ENCODE assay signal across 13 cellular contexts in genomic region chr5:116453920-116454319, GRCh38.
DNase-seq lines count a peak whose midpoint lies in the region; ATAC-seq, FAIRE-seq and TF ChIP-seq lines count a peak whose summit lies in the region.
"Had no signal": no experiment of that assay in that cellular context is flagged by ENCODE, and none has a peak within 500 bp of the region (broad histone marks: within the 10 kb centered on the region; RNA-seq: fewer than 3 reads in every experiment).

No MANE protein-coding gene starts in this region.

- DNase-seq in heart right ventricle = no peak
- DNase-seq in right atrium auricular region (ENCODE audit: low spot score) = no peak
- peak; percentile 37 to 71 for DNase-seq in SJCRH30
- peak; percentile 29 for DNase-seq in kidney glomerular epithelial cell (lab: John Stamatoyannopoulos, UW)
- peak; percentile 57 for DNase-seq in urothelium cell line (ENCODE audit: low spot score)
- no peak for DNase-seq in stimulated activated CD4-positive, alpha-beta T cell treated with anti-CD3 and anti-CD28 coated beads, Interleukin-1b, Interleukin-23, amount 100 ng/mL, for 48 hours
- DNase-seq in G401 (ENCODE audit: low spot score) = no peak
- DNase-seq: NCI-H1930; stimulated activated CD4-positive, alpha-beta T cell treated with anti-CD3 and anti-CD28 coated beads, Interleukin-4, amount 100 ng/mL, for 4 hours; SW 1271; upper lobe of left lung had no signal

- FAIRE-seq in urothelium cell line (lab: Jason Lieb, UNC) = no peak

- H3K27ac ChIP-seq in heart right ventricle = peak overlapping the region in 4 of 10 donors; percentile 19 to 70 (median 39)
- peak overlapping the region in 1 of 2 donors; percentile 23 for H3K27ac ChIP-seq in right atrium auricular region
- H3K27ac ChIP-seq in SJCRH30 = peak overlapping the region; percentile 89

- intact Hi-C loops in heart right ventricle (cut with DNase I) = no loop called here

- in situ Hi-C loops in G401 (cut with HindIII; ENCODE audit: low sequenced_read_pairs) = no loop called here

- 43 to 48% methylated on average over 6 of the region's 6 CpGs for WGBS in heart right ventricle, 2 donors

- TF ChIP-seq CTCF in heart right ventricle (IDR thresholded peaks at IDR 0.05) (no peak), right atrium auricular region (IDR thresholded peaks at IDR 0.05) (no peak)

- H3K4me3 ChIP-seq in heart right ventricle = peak overlapping the region in 2 of 10 donors; percentile 3 to 13
- H3K4me3 ChIP-seq in right atrium auricular region = no peak overlapping the region
- H3K4me3 ChIP-seq in SJCRH30 = peak overlapping the region; percentile 15
- H3K4me3 ChIP-seq: gastroesophageal sphincter, upper lobe of left lung had no signal

- H3K36me3 ChIP-seq in heart right ventricle (peaks cover 0 to 23% (median 0%) of the 10 kb centered on the region in 9 donors), right atrium auricular region (no peaks in the 10 kb centered on the region), SJCRH30 (peaks cover 38% of the 10 kb centered on the region)
- H3K36me3 ChIP-seq: gastroesophageal sphincter, upper lobe of left lung had no signal

- ATAC-seq in heart right ventricle (peak in 5 of 8 donors; percentile 10 to 32 (median 24)), HG02870 (IDR thresholded peaks at IDR 0.05; ENCODE audit: unreplicated experiment) (no peak)

- H3K9me3 ChIP-seq in heart right ventricle (no peaks in the 10 kb centered on the region), right atrium auricular region (no peaks in the 10 kb centered on the region), SJCRH30 (replicated peaks) (no peaks in the 10 kb centered on the region)
- H3K9me3 ChIP-seq: gastroesophageal sphincter, upper lobe of left lung had no signal

- H3K4me1 ChIP-seq in heart right ventricle = peaks cover 0 to 30% (median 25%) of the 10 kb centered on the region in 9 donors
- peaks cover 0 to 20% of the 10 kb centered on the region in 2 donors for H3K4me1 ChIP-seq in right atrium auricular region
- peaks cover 25% of the 10 kb centered on the region for H3K4me1 ChIP-seq in SJCRH30

- H3K27me3 ChIP-seq in heart right ventricle (no peaks in the 10 kb centered on the region), right atrium auricular region (no peaks in the 10 kb centered on the region), SJCRH30 (no peaks in the 10 kb centered on the region)
- H3K27me3 ChIP-seq: gastroesophageal sphincter, upper lobe of left lung had no signal

Comparison
In these comparisons a context has a peak if more than half of its experiments do, and no peak if none do; other contexts are left out.
1. DNase-seq: peak in SJCRH30 (2 of 2), kidney glomerular epithelial cell (single experiment) and urothelium cell line (single experiment); none in heart right ventricle (0 of 2), right atrium auricular region (single experiment), stimulated activated CD4-positive, alpha-beta T cell treated with anti-CD3 and anti-CD28 coated beads, Interleukin-1b, Interleukin-23, amount 100 ng/mL, for 48 hours (single experiment) and G401 (single experiment).